Comparison of ENCODE assay signal across 1 cellular context in the genomic region with DNA sequence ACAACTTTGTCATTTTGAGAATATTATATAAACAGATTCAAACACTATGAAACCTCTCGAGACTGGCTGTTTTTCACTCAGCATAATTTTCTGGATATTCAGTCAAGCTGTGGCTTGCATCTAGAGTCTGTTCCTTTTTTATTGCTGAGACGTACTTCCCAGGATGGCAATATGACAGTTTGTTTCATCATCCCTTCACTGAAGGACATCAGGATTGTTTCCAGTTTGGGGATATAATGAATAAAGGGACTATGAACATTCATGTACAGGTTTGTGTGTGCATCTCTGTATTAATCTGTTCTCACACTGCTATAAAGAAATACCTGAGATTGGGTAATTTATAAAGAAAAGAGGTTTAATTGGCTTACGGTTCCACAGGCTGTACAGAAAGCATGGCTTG.
TF ChIP-seq lines count a peak whose summit lies in the region.

No MANE protein-coding gene starts in this region.

TF ChIP-seq in K562, 482 proteins besides CTCF, POLR2A, EP300 and RAD21:
- peak; percentile 34; the same call in 1 of the 2 replicates for TF ChIP-seq ATF3 (IDR thresholded peaks at IDR 0.05)
- TF ChIP-seq ATF3 (CRISPR knock-in tag; conservative IDR thresholded peaks at IDR 0.05): no peak
- TF ChIP-seq ZNF589 (CRISPR knock-in tag; IDR thresholded peaks at IDR 0.05; ENCODE audit: low read depth): no peak
- TF ChIP-seq ARID3B (CRISPR knock-in tag; IDR thresholded peaks at IDR 0.05; ENCODE audit: borderline replicate concordance): no peak
- TF ChIP-seq FUS (optimal IDR thresholded peaks at IDR 0.05; ENCODE audit: low read depth, low read length): no peak
- TF ChIP-seq CEBPG (CRISPR knock-in tag; IDR thresholded peaks at IDR 0.05): peak; percentile 25; the same call in 1 of the 2 replicates
- TF ChIP-seq CEBPG (tag; conservative IDR thresholded peaks at IDR 0.05 in 1 of 2, IDR thresholded peaks at IDR 0.05 in 1 of 2): peak in 1 of 2 experiments; percentile 82; a peak in 2 of 4 replicates
- no peak for TF ChIP-seq NONO (IDR thresholded peaks at IDR 0.05; ENCODE audit: low read depth in 2 of 2, low read length in 1 of 2)
- no peak for TF ChIP-seq SPI1 (IDR thresholded peaks at IDR 0.05; ENCODE audit: borderline replicate concordance, low read depth, low read length)
- TF ChIP-seq TRIM24 (IDR thresholded peaks at IDR 0.05): peak; percentile 27 to 73; a peak in 2 of 4 replicates
